Comparison of ENCODE assay signal across 1 cellular context in genomic region chr3:194313642-194314430, GRCh38.
A peak's percentile ranks its signal among the peaks of the same experiment; 100 is the strongest.
TF ChIP-seq lines count a peak whose summit lies in the region.

No MANE protein-coding gene starts in this region.

TF ChIP-seq in Ishikawa, 13 proteins besides CTCF, POLR2A, EP300 and RAD21:
- TF ChIP-seq REST (IDR thresholded peaks at IDR 0.05; ENCODE audit: low read depth): no peak
- no peak for TF ChIP-seq EGR1 (IDR thresholded peaks at IDR 0.05)
- TF ChIP-seq MAX (IDR thresholded peaks at IDR 0.05): no peak
- peak; percentile 63 for TF ChIP-seq NFIC (IDR thresholded peaks at IDR 0.05)
